In genomic region chr9:80790764-80791163, GRCh38 we compare ENCODE assay signal across 24 cellular contexts.
DNase-seq lines count a peak whose midpoint lies in the region; ATAC-seq, FAIRE-seq and TF ChIP-seq lines count a peak whose summit lies in the region.
"Had no signal": no experiment of that assay in that cellular context is flagged by ENCODE, and none has a peak within 500 bp of the region (broad histone marks: within the 10 kb centered on the region; RNA-seq: fewer than 3 reads in every experiment).

No MANE protein-coding gene starts in this region.

- H3K36me3 Mint-ChIP-seq in MCF 10A (ENCODE audit: insufficient read depth, unreplicated experiment), result no peaks in the 10 kb centered on the region
- H3K36me3 Mint-ChIP-seq: CD8-positive, alpha-beta T cell had no signal

- no peak overlapping the region for H3K27ac Mint-ChIP-seq in MCF 10A (ENCODE audit: low read depth, unreplicated experiment)
- H3K27ac Mint-ChIP-seq: B cell; CD4-positive, alpha-beta T cell; CD8-positive, alpha-beta T cell had no signal

- intact Hi-C loops in GM12878 (cut with micrococcal nuclease; ENCODE audit: unreplicated experiment), result no loop called here
- intact Hi-C loops in MCF 10A (cut with micrococcal nuclease), result no loop called here

- no peaks in the 10 kb centered on the region for H4K20me1 ChIP-seq in BLaER1
- no peaks in the 10 kb centered on the region for H4K20me1 ChIP-seq in GM12878 (ENCODE audit: control insufficient read depth, insufficient read depth)

- no peak for TF ChIP-seq EP300 in GM12878 (IDR thresholded peaks at IDR 0.05; ENCODE audit: borderline replicate concordance in 1 of 2, control insufficient read depth in 1 of 2, low read depth in 2 of 2, low read length in 2 of 2)

- in situ Hi-C loops in GM12878 (cut with MboI), result no loop called here

- no peak overlapping the region for H3K4me3 Mint-ChIP-seq in MCF 10A (ENCODE audit: unreplicated experiment)
- H3K4me3 Mint-ChIP-seq: B cell; CD4-positive, alpha-beta T cell; CD8-positive, alpha-beta T cell had no signal

- DNase-seq in H54 (ENCODE audit: insufficient read length, low spot score), result no peak
- DNase-seq in GM12878 (ENCODE audit: low read depth, low spot score), result no peak
- DNase-seq in NCI-H1417 (lab: John Stamatoyannopoulos, UW), result no peak
- DNase-seq in MCF 10A (ENCODE audit: unreplicated experiment), result no peak
- no peak for DNase-seq in NAMALWA (ENCODE audit: low spot score)
- DNase-seq: AML-193; Caco-2; Calu3; CD4-positive, alpha-beta T cell; CD8-positive, alpha-beta T cell; DMS153; DMS53; DMS79; DND-41; EL; GDM1 had no signal

- H3K4me3 ChIP-seq in BLaER1 (no peak overlapping the region), GM12878 (no peak overlapping the region)
- H3K4me3 ChIP-seq: A549 had no signal

- no peaks in the 10 kb centered on the region for H3K27me3 ChIP-seq in BLaER1
- no peaks in the 10 kb centered on the region for H3K27me3 ChIP-seq in GM12878 (replicated peaks in 1 of 2; ENCODE audit: control insufficient read depth in 2 of 2, insufficient read depth in 2 of 2, low read length in 1 of 2)

- no peaks in the 10 kb centered on the region for H3K79me2 ChIP-seq in GM12878 (ENCODE audit: control insufficient read depth, insufficient read depth, low read length)

- CTCF ChIA-PET in GM12878 (lab: Yijun Ruan, JAX), result interaction anchor here (1.4 kb wide), 1 partner anchor 12 kb away, joined by 3 read pairs; no protein-coding TSS in a partner anchor
- CTCF ChIA-PET in MCF 10A (lab: Yijun Ruan, JAX), result no interaction called here

- no peaks in the 10 kb centered on the region for H3K36me3 ChIP-seq in BLaER1
- H3K36me3 ChIP-seq in GM12878 (ENCODE audit: control insufficient read depth in 2 of 2, insufficient read depth in 2 of 2, low read length in 1 of 2), result no peaks in the 10 kb centered on the region

- TF ChIP-seq CTCF in GM12878 (IDR thresholded peaks at IDR 0.05 in 2 of 3, conservative IDR thresholded peaks at IDR 0.05 in 1 of 3; ENCODE audit: control insufficient read depth in 2 of 3, extremely low read depth in 1 of 3, insufficient read depth in 1 of 3, low read depth in 3 of 3, low read length in 3 of 3) (no peak), MCF 10A (IDR thresholded peaks at IDR 0.05; ENCODE audit: unreplicated experiment) (no peak)

- POLR2A ChIA-PET in GM12878 (lab: Charles Lee), result interaction anchor here (1.3 kb wide), 1 partner anchor 51 kb away, joined by 8 read pairs; no protein-coding TSS in a partner anchor
- POLR2A ChIA-PET in MCF 10A (lab: Yijun Ruan, JAX), result no interaction called here

- H3K4me2 ChIP-seq in BLaER1 (peak overlapping the region; percentile 42), GM12878 (ENCODE audit: control insufficient read depth, insufficient read depth) (no peak overlapping the region)
- H3K4me2 ChIP-seq: A549 had no signal

- no peaks in the 10 kb centered on the region for H3K4me1 Mint-ChIP-seq in MCF 10A (ENCODE audit: insufficient read depth, unreplicated experiment)
- H3K4me1 Mint-ChIP-seq: B cell had no signal

- ATAC-seq in GM18868 (IDR thresholded peaks at IDR 0.05; ENCODE audit: unreplicated experiment), result peak; percentile 43
- ATAC-seq in GM12878, result no peak
- no peak for ATAC-seq in HG03139 (IDR thresholded peaks at IDR 0.05; ENCODE audit: unreplicated experiment)
- ATAC-seq: A549; CD8-positive, alpha-beta T cell had no signal

- H3K27ac ChIP-seq in BLaER1 (no peak overlapping the region), GM12878 (ENCODE audit: control insufficient read depth, insufficient read depth) (no peak overlapping the region)
- H3K27ac ChIP-seq: 22Rv1, A549, C4-2B had no signal

- no TSS peak for BruUV-seq in GM12878 (replicated peaks; lab: Mats Ljungman, UMichigan)
- no TSS peak for BruUV-seq in MCF 10A (replicated peaks; lab: Mats Ljungman, UMichigan)

- RAD21 ChIA-PET in GM12878 (lab: Charles Lee; ENCODE audit: unreplicated experiment), result interaction anchor here (0.8 to 1.9 kb wide), 5 partner anchors 13 to 91 kb away, joined by 3 to 10 read pairs (median 4); no protein-coding TSS in a partner anchor

- peaks cover 29% of the 10 kb centered on the region for H3K4me1 ChIP-seq in BLaER1
- no peaks in the 10 kb centered on the region for H3K4me1 ChIP-seq in GM12878 (ENCODE audit: control insufficient read depth, insufficient read depth, low read length)
- H3K4me1 ChIP-seq: A549, Caco-2 had no signal

- H3K9ac ChIP-seq in BLaER1 (no peak overlapping the region), GM12878 (ENCODE audit: control insufficient read depth, insufficient read depth, low read length) (no peak overlapping the region)

- SMC1A ChIA-PET in GM12878 (lab: Charles Lee; ENCODE audit: uncharacterized antibody, unreplicated experiment), result interaction anchor here (1.4 to 4.1 kb wide), 6 partner anchors 8 to 89 kb away, joined by 3 to 22 read pairs (median 6); no protein-coding TSS in a partner anchor

- no peaks in the 10 kb centered on the region for H3K9me3 Mint-ChIP-seq in MCF 10A (ENCODE audit: unreplicated experiment)
- H3K9me3 Mint-ChIP-seq: CD4-positive, alpha-beta T cell had no signal

- H3K27me3 Mint-ChIP-seq in MCF 10A (ENCODE audit: insufficient read depth, unreplicated experiment), result no peaks in the 10 kb centered on the region
- H3K27me3 Mint-ChIP-seq: B cell; CD4-positive, alpha-beta T cell had no signal

- no peak overlapping the region for H2AFZ ChIP-seq in GM12878 (ENCODE audit: control insufficient read depth, low read depth, low read length)

- FAIRE-seq in H54 (lab: Jason Lieb, UNC) (peak; percentile 41), GM12878 (lab: Jason Lieb, UNC) (no peak)
- FAIRE-seq: A549, GM12891 had no signal

- no peak for TF ChIP-seq POLR2A in H54 (IDR thresholded peaks at IDR 0.05; ENCODE audit: low read depth, low read length)
- no peak for TF ChIP-seq POLR2A in GM12878 (IDR thresholded peaks at IDR 0.05; ENCODE audit: low read depth, low read length)

- H3K9me3 ChIP-seq in BLaER1, result no peaks in the 10 kb centered on the region
- no peaks in the 10 kb centered on the region for H3K9me3 ChIP-seq in GM12878 (replicated peaks; ENCODE audit: control insufficient read depth, insufficient read depth, low read length)
- H3K9me3 ChIP-seq: A549, Caco-2 had no signal

- no peak for TF ChIP-seq RAD21 in GM12878 (IDR thresholded peaks at IDR 0.05; ENCODE audit: insufficient read depth, low read depth, low read length)

TF ChIP-seq in GM12878, 131 proteins besides CTCF, POLR2A, EP300 and RAD21:
- TF ChIP-seq BHLHE40 (IDR thresholded peaks at IDR 0.05; ENCODE audit: borderline replicate concordance in 1 of 2, low read depth in 2 of 2, low read length in 1 of 2) (no peak), EGR1 (IDR thresholded peaks at IDR 0.05; ENCODE audit: borderline replicate concordance in 1 of 2, low read depth in 2 of 2, low read length in 2 of 2) (no peak), MTA3 (IDR thresholded peaks at IDR 0.05; ENCODE audit: borderline replicate concordance, low read length) (no peak), MTA2 (IDR thresholded peaks at IDR 0.05; ENCODE audit: low read depth) (no peak), MEF2B (IDR thresholded peaks at IDR 0.05; ENCODE audit: partially characterized antibody, poor library complexity, severe bottlenecking) (peak; percentile 79), SUZ12 (IDR thresholded peaks at IDR 0.05; ENCODE audit: unreplicated experiment) (no peak), PBX3 (IDR thresholded peaks at IDR 0.05; ENCODE audit: insufficient replicate concordance, low read depth, low read length) (no peak), ZBED1 (IDR thresholded peaks at IDR 0.05; ENCODE audit: borderline replicate concordance) (no peak), NFYA (IDR thresholded peaks at IDR 0.05; ENCODE audit: borderline replicate concordance, low read depth, low read length) (no peak)
